Comparison of ENCODE assay signal across 11 cellular contexts in the genomic region with DNA sequence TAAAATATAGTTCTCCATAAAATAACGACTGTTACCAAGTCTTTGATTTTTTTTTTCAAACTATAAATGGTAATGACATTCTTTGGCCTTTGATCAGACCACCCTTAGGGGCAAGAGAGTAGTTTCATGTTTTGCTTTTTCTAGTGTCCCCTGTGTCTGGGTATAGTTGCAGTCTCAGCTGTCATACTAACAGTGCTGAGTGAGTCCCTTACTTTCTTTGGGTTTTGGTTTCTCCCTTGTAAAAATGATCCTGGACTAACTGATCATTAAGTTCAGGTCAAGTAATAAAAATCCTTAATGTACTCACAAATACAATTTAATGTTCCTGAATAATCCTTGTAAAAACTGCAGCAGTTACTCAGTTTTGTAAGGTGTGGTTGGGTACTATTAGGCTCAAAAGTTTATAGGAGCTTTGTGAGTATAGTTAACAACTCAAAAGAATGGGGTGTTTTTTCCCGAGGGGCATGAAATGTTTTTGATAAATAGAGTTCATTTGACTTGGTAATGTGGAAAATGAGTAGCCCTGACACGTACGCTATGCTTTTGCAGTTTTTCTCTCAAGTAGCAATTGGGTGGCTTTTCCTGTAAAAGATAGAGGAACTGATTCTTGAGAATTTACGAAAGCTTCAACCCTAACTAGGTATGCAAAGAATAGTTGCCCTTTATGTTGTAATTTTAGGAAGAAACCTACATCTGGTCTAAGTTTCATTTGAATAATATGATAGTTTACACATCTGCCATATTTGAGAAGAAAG. TPM values are rescaled to one million over a fixed set of nuclear protein-coding genes. Genes with fewer than 3 reads are reported as not detected.
DNase-seq lines count a peak whose midpoint lies in the region; ATAC-seq, FAIRE-seq and TF ChIP-seq lines count a peak whose summit lies in the region.
"Had no signal": no experiment of that assay in that cellular context is flagged by ENCODE, and none has a peak within 500 bp of the region (broad histone marks: within the 10 kb centered on the region; RNA-seq: fewer than 3 reads in every experiment).

No MANE protein-coding gene starts in this region.

- no peaks in the 10 kb centered on the region for H3K36me3 ChIP-seq in upper lobe of right lung
- H3K36me3 ChIP-seq: right atrium auricular region had no signal

- no peak overlapping the region for H3K4me3 ChIP-seq in upper lobe of right lung
- H3K4me3 ChIP-seq: dorsolateral prefrontal cortex, right atrium auricular region had no signal

- intact Hi-C loops in activated T-helper 1 cell treated with anti-CD3 and anti-CD28 coated beads, Interleukin-12 subunit alpha, Interleukin-12 subunit beta, Interleukin-2, Interleukin-4 antibody, amounts not matched to agents 30 ng/mL and 10 ng/mL and 1 ng/mL, durations not matched to agents 14 hours and 24 hours and 36 hours (cut with micrococcal nuclease): no loop called here
- intact Hi-C loops in upper lobe of right lung (cut with DNase I): no loop called here

- peak overlapping the region; percentile 72 to 99 for H3K4me3 Mint-ChIP-seq in activated T-cell treated with anti-CD3 and anti-CD28 coated beads, Interleukin-2, amount 50 U/mL, for 72 hours
- peak overlapping the region; percentile 69 for H3K4me3 Mint-ChIP-seq in activated T-helper 1 cell treated with anti-CD3 and anti-CD28 coated beads, Interleukin-12 subunit alpha, Interleukin-12 subunit beta, Interleukin-2, Interleukin-4 antibody, amounts not matched to agents 30 ng/mL and 10 ng/mL and 1 ng/mL, durations not matched to agents 14 hours and 24 hours and 36 hours

- H3K27ac ChIP-seq in upper lobe of right lung: peak overlapping the region; percentile 55

- no peaks in the 10 kb centered on the region for H3K27me3 Mint-ChIP-seq in activated T-cell treated with anti-CD3 and anti-CD28 coated beads, Interleukin-2, amount 50 U/mL, for 72 hours (ENCODE audit: low read depth)
- H3K27me3 Mint-ChIP-seq in activated T-helper 1 cell treated with anti-CD3 and anti-CD28 coated beads, Interleukin-12 subunit alpha, Interleukin-12 subunit beta, Interleukin-2, Interleukin-4 antibody, amounts not matched to agents 30 ng/mL and 10 ng/mL and 1 ng/mL, durations not matched to agents 14 hours and 24 hours and 36 hours (ENCODE audit: insufficient read depth): no peaks in the 10 kb centered on the region

- H3K36me3 Mint-ChIP-seq in activated T-cell treated with anti-CD3 and anti-CD28 coated beads, Interleukin-2, amount 50 U/mL, for 72 hours (ENCODE audit: insufficient read depth in 2 of 2): peaks cover 13 to 22% of the 10 kb centered on the region in 2 donors
- peaks cover 32% of the 10 kb centered on the region for H3K36me3 Mint-ChIP-seq in activated T-helper 1 cell treated with anti-CD3 and anti-CD28 coated beads, Interleukin-12 subunit alpha, Interleukin-12 subunit beta, Interleukin-2, Interleukin-4 antibody, amounts not matched to agents 30 ng/mL and 10 ng/mL and 1 ng/mL, durations not matched to agents 14 hours and 24 hours and 36 hours (ENCODE audit: low read depth)

- H3K4me1 Mint-ChIP-seq in activated T-cell treated with anti-CD3 and anti-CD28 coated beads, Interleukin-2, amount 50 U/mL, for 72 hours (ENCODE audit: low read depth): peaks cover 90% of the 10 kb centered on the region
- H3K4me1 Mint-ChIP-seq in activated T-helper 1 cell treated with anti-CD3 and anti-CD28 coated beads, Interleukin-12 subunit alpha, Interleukin-12 subunit beta, Interleukin-2, Interleukin-4 antibody, amounts not matched to agents 30 ng/mL and 10 ng/mL and 1 ng/mL, durations not matched to agents 14 hours and 24 hours and 36 hours (ENCODE audit: low read depth): peaks cover 96% of the 10 kb centered on the region

- FAIRE-seq in HTR-8/SVneo (lab: Jason Lieb, UNC): no peak

- ATAC-seq in activated T-cell treated with anti-CD3 and anti-CD28 coated beads, Interleukin-2, amount 50 U/mL, for 72 hours (replicated peaks in 1 of 2): peak; percentile 6 to 22
- ATAC-seq in HG03378 (IDR thresholded peaks at IDR 0.05; ENCODE audit: unreplicated experiment): peak; percentile 48
- ATAC-seq in upper lobe of right lung: peak; percentile 27

- no peaks in the 10 kb centered on the region for H3K9me3 Mint-ChIP-seq in activated T-cell treated with anti-CD3 and anti-CD28 coated beads, Interleukin-2, amount 50 U/mL, for 72 hours
- no peaks in the 10 kb centered on the region for H3K9me3 Mint-ChIP-seq in activated T-helper 1 cell treated with anti-CD3 and anti-CD28 coated beads, Interleukin-12 subunit alpha, Interleukin-12 subunit beta, Interleukin-2, Interleukin-4 antibody, amounts not matched to agents 30 ng/mL and 10 ng/mL and 1 ng/mL, durations not matched to agents 14 hours and 24 hours and 36 hours

- H3K27me3 ChIP-seq in upper lobe of right lung: no peaks in the 10 kb centered on the region
- H3K27me3 ChIP-seq: dorsolateral prefrontal cortex, right atrium auricular region had no signal

- H3K9me3 ChIP-seq in upper lobe of right lung: no peaks in the 10 kb centered on the region
- H3K9me3 ChIP-seq: right atrium auricular region had no signal

- peak overlapping the region; percentile 90 for H3K27ac Mint-ChIP-seq in activated T-cell treated with anti-CD3 and anti-CD28 coated beads, Interleukin-2, amount 50 U/mL, for 72 hours
- peak overlapping the region; percentile 99 for H3K27ac Mint-ChIP-seq in activated T-helper 1 cell treated with anti-CD3 and anti-CD28 coated beads, Interleukin-12 subunit alpha, Interleukin-12 subunit beta, Interleukin-2, Interleukin-4 antibody, amounts not matched to agents 30 ng/mL and 10 ng/mL and 1 ng/mL, durations not matched to agents 14 hours and 24 hours and 36 hours

- H3K4me1 ChIP-seq in upper lobe of right lung: peaks cover 90% of the 10 kb centered on the region

- DNase-seq in activated T-cell treated with anti-CD3 and anti-CD28 coated beads, Interleukin-2, amount 50 U/mL, for 72 hours: no peak
- DNase-seq in activated T-cell treated with anti-CD3 and anti-CD28 coated beads for 4 hours: no peak
- DNase-seq in activated T-helper 1 cell treated with anti-CD3 and anti-CD28 coated beads, Interleukin-12 subunit alpha, Interleukin-12 subunit beta, Interleukin-2, Interleukin-4 antibody, amounts not matched to agents 30 ng/mL and 10 ng/mL and 1 ng/mL, durations not matched to agents 14 hours and 24 hours and 36 hours (ENCODE audit: low spot score): no peak
- DNase-seq in upper lobe of right lung: no peak
- DNase-seq in NCI-H82 (lab: John Stamatoyannopoulos, UW): no peak
- no peak for DNase-seq in effector CD4-positive, alpha-beta T cell
- DNase-seq in HTR-8/SVneo (ENCODE audit: insufficient read length, low spot score): no peak
- DNase-seq: dorsolateral prefrontal cortex, NCI-H226 had no signal

- TF ChIP-seq CTCF in upper lobe of right lung (IDR thresholded peaks at IDR 0.05): no peak

RNA-seq across cellular contexts. Expression of gene PTPN1, which starts 6.2 kb away (rescaled TPM):
- 100 to 1,000 TPM; 138 TPM for total RNA-seq in activated T-cell treated with anti-CD3 and anti-CD28 coated beads, Interleukin-2, amount 50 U/mL, for 72 hours
- total RNA-seq in activated T-helper 1 cell treated with anti-CD3 and anti-CD28 coated beads, Interleukin-12 subunit alpha, Interleukin-12 subunit beta, Interleukin-2, Interleukin-4 antibody, amounts not matched to agents 30 ng/mL and 10 ng/mL and 1 ng/mL, durations not matched to agents 14 hours and 24 hours and 36 hours: 60.0 and 60.5 TPM in 2 replicates
- 101 TPM for total RNA-seq in upper lobe of right lung
